22 cellular contexts compared by ENCODE assay signal in genomic region chr16:87823146-87823929, GRCh38. TPM values are rescaled to one million over a fixed set of nuclear protein-coding genes. Genes with fewer than 3 reads are reported as not detected.
DNase-seq lines count a peak whose midpoint lies in the region; FAIRE-seq and TF ChIP-seq lines count a peak whose summit lies in the region.
"Had no signal": no experiment of that assay in that cellular context is flagged by ENCODE, and none has a peak within 500 bp of the region (broad histone marks: within the 10 kb centered on the region; RNA-seq: fewer than 3 reads in every experiment).

No MANE protein-coding gene starts in this region.

- H3K36me3 ChIP-seq in BLaER1: no peaks in the 10 kb centered on the region
- H3K36me3 ChIP-seq in H1 (ENCODE audit: control insufficient read depth in 2 of 4, insufficient read depth in 4 of 4, low read length in 3 of 4): no peaks in the 10 kb centered on the region
- H3K36me3 ChIP-seq in neural progenitor cell: no peaks in the 10 kb centered on the region
- H3K36me3 ChIP-seq: left lung had no signal

- H3K9me3 ChIP-seq in BLaER1 (peaks cover 7% of the 10 kb centered on the region), H9 (ENCODE audit: control insufficient read depth, low read depth, low read length) (no peaks in the 10 kb centered on the region), H1 (ENCODE audit: insufficient read depth in 2 of 2, low read depth in 1 of 2, low read length in 1 of 2) (no peaks in the 10 kb centered on the region), neural progenitor cell (ENCODE audit: low read depth) (no peaks in the 10 kb centered on the region)
- H3K9me3 ChIP-seq: body of pancreas had no signal

- H3K9me3 Mint-ChIP-seq in H9 (peaks cover 1 to 5% of the 10 kb centered on the region in 2 experiments; a peak in 3 of 5 replicates), neural progenitor cell (peaks cover under 1% of the 10 kb centered on the region)
- H3K9me3 Mint-ChIP-seq: natural killer cell had no signal

- peaks cover 68 to 80% of the 10 kb centered on the region in 2 experiments for H3K4me1 Mint-ChIP-seq in H9
- peaks cover 51% of the 10 kb centered on the region for H3K4me1 Mint-ChIP-seq in neural progenitor cell
- H3K4me1 Mint-ChIP-seq: natural killer cell had no signal

- no peak overlapping the region for H2BK120ac ChIP-seq in H9 (ENCODE audit: low read depth, low read length, poor library complexity, severe bottlenecking)
- H2BK120ac ChIP-seq in H1 (replicated peaks; ENCODE audit: low read depth, low read length): no peak overlapping the region

- H4K8ac ChIP-seq in H9 (replicated peaks; ENCODE audit: insufficient read length, low read depth, low read length) (no peak overlapping the region), H1 (ENCODE audit: extremely low read depth, insufficient read depth, low read length) (no peak overlapping the region; the same call in 1 of the 2 replicates)

- H3K36me3 Mint-ChIP-seq in H9 (ENCODE audit: insufficient read depth in 1 of 3, low read depth in 3 of 3) (peaks cover 0 to 4% (median 0%) of the 10 kb centered on the region in 3 experiments; a peak in 2 of 7 replicates), neural progenitor cell (no peaks in the 10 kb centered on the region)
- H3K36me3 Mint-ChIP-seq: natural killer cell had no signal

- H3K4me1 ChIP-seq in BLaER1 (peaks cover 86% of the 10 kb centered on the region), H9 (ENCODE audit: insufficient read depth, low read length) (peaks cover 4% of the 10 kb centered on the region), H1 (replicated peaks in 1 of 4; ENCODE audit: control insufficient read depth in 3 of 4, insufficient read depth in 4 of 4, low read length in 3 of 4) (peaks cover 15 to 52% (median 41%) of the 10 kb centered on the region in 4 experiments), neural progenitor cell (peaks cover 61% of the 10 kb centered on the region)
- H3K4me1 ChIP-seq: body of pancreas, left lung had no signal

- DNase-seq in H9 (no peak), H1 (ENCODE audit: low read depth in 1 of 2, low spot score in 2 of 2) (no peak), neural progenitor cell (ENCODE audit: low spot score) (peak; percentile 52), germinal center (ENCODE audit: low spot score) (no peak), activated gamma-delta T cell (lab: John Stamatoyannopoulos, UW) (no peak), iPS-NIHi11 (ENCODE audit: low spot score) (no peak)
- DNase-seq: activated CD4-positive, CD25-positive, alpha-beta regulatory T cell treated with anti-CD3 and anti-CD28 coated beads, Interleukin-2, amount 50 U/mL, for 72 hours; AML-193; body of pancreas; head of caudate nucleus; midbrain; natural killer cell; NCI-H1092; NCI-H1930; NCI-H446; OCI-M1; Right ventricle myocardium superior had no signal

- H3K27ac Mint-ChIP-seq in H9 (peak overlapping the region in 2 of 3 experiments; percentile 57 to 82; a peak in 3 of 7 replicates), neural progenitor cell (peak overlapping the region; percentile 98)
- H3K27ac Mint-ChIP-seq: activated T-helper 1 cell treated with anti-CD3 and anti-CD28 coated beads, Interleukin-12 subunit alpha, Interleukin-12 subunit beta, Interleukin-2, Interleukin-4 antibody, amounts not matched to agents 30 ng/mL and 10 ng/mL and 1 ng/mL, durations not matched to agents 14 hours and 24 hours and 36 hours; natural killer cell had no signal

- H2BK15ac ChIP-seq in H9 (ENCODE audit: low read depth, low read length) (no peak overlapping the region), H1 (ENCODE audit: low read length) (0 out of 2 replicates have a peak overlapping the region, but pooled peaks have one; percentile 48)

- H3K14ac ChIP-seq in H9 (ENCODE audit: insufficient read depth, low read length): no peak overlapping the region
- H3K14ac ChIP-seq in H1 (ENCODE audit: insufficient read length): no peak overlapping the region

- H2BK20ac ChIP-seq in H9 (ENCODE audit: low read depth, low read length, poor library complexity, severe bottlenecking) (no peak overlapping the region), H1 (ENCODE audit: low read length) (peak overlapping the region; percentile 98)

- TF ChIP-seq POLR2A in H1 (IDR thresholded peaks at IDR 0.05; ENCODE audit: control extremely low read depth in 1 of 2, low read depth in 2 of 2, low read length in 2 of 2): no peak

- TF ChIP-seq CTCF in H9 (conservative IDR thresholded peaks at IDR 0.05) (no peak), H1 (IDR thresholded peaks at IDR 0.05; ENCODE audit: control extremely low read depth in 1 of 3, insufficient read depth in 1 of 3, low read depth in 1 of 3, low read length in 3 of 3) (no peak), neural progenitor cell (IDR thresholded peaks at IDR 0.05) (no peak)

- H3T11ph ChIP-seq in H9 (ENCODE audit: low read length): no peak overlapping the region

- H4K20me1 ChIP-seq in BLaER1 (peaks cover 2% of the 10 kb centered on the region), H9 (ENCODE audit: control insufficient read depth, insufficient read depth, insufficient read length) (no peaks in the 10 kb centered on the region), H1 (replicated peaks in 1 of 2; ENCODE audit: control insufficient read depth in 1 of 2, insufficient read depth in 2 of 2, low read length in 2 of 2) (no peaks in the 10 kb centered on the region), neural progenitor cell (ENCODE audit: low read depth) (peaks cover 13% of the 10 kb centered on the region)

- H3K4me3 Mint-ChIP-seq in H9 (no peak overlapping the region; a peak in 2 of 5 replicates), neural progenitor cell (peak overlapping the region; percentile 71)
- H3K4me3 Mint-ChIP-seq: activated T-helper 1 cell treated with anti-CD3 and anti-CD28 coated beads, Interleukin-12 subunit alpha, Interleukin-12 subunit beta, Interleukin-2, Interleukin-4 antibody, amounts not matched to agents 30 ng/mL and 10 ng/mL and 1 ng/mL, durations not matched to agents 14 hours and 24 hours and 36 hours; natural killer cell had no signal

- no peaks in the 10 kb centered on the region for H3K27me3 ChIP-seq in BLaER1
- no peaks in the 10 kb centered on the region for H3K27me3 ChIP-seq in H9 (ENCODE audit: insufficient read depth, low read length)
- no peaks in the 10 kb centered on the region for H3K27me3 ChIP-seq in H1 (replicated peaks in 1 of 4; ENCODE audit: control insufficient read depth in 3 of 4, extremely low read depth in 1 of 4, insufficient read depth in 3 of 4, low read length in 3 of 4)
- no peaks in the 10 kb centered on the region for H3K27me3 ChIP-seq in neural progenitor cell
- H3K27me3 ChIP-seq: body of pancreas had no signal

- CTCF ChIA-PET in H1 (lab: Charles Lee; ENCODE audit: partially characterized antibody): interaction anchor here (0.6 to 8.9 kb wide), 5 partner anchors 11 to 51 kb away, joined by 3 to 74 read pairs (median 7); no protein-coding TSS in a partner anchor

- no peaks in the 10 kb centered on the region for H3K79me1 ChIP-seq in H9 (ENCODE audit: insufficient read depth, low read depth, low read length, poor library complexity, severe bottlenecking)
- H3K79me1 ChIP-seq in H1 (ENCODE audit: low read depth, low read length): no peaks in the 10 kb centered on the region

- H3K4me2 ChIP-seq in BLaER1 (peak overlapping the region; percentile 81), H9 (ENCODE audit: insufficient read depth, insufficient read length, low read length) (no peak overlapping the region), H1 (ENCODE audit: insufficient read depth in 1 of 2, low read depth in 2 of 2, low read length in 2 of 2) (peak overlapping the region; percentile 2 to 7; a peak in 1 of 4 replicates), neural progenitor cell (peak overlapping the region; percentile 64)

- H3K18ac ChIP-seq in H9 (ENCODE audit: insufficient read length, low read depth, low read length): peak overlapping the region; percentile 48
- H3K18ac ChIP-seq in H1 (ENCODE audit: extremely low read depth, low read length): peak overlapping the region; percentile 71

- H3K9ac ChIP-seq in BLaER1 (no peak overlapping the region), H9 (ENCODE audit: extremely low read depth, insufficient read length, low read length) (no peak overlapping the region), H1 (replicated peaks in 1 of 4; ENCODE audit: extremely low read depth in 1 of 4, low read depth in 3 of 4, low read length in 3 of 4) (peak overlapping the region in 1 of 4 experiments; percentile 28; a peak in 1 of 7 replicates), neural progenitor cell (no peak overlapping the region)

- peak in 1 of 2 experiments; percentile 31; a peak in 1 of 3 replicates for TF ChIP-seq EP300 in H1 (IDR thresholded peaks at IDR 0.05; ENCODE audit: borderline replicate concordance in 1 of 2, low read depth in 2 of 2, low read length in 2 of 2)

- H4K5ac ChIP-seq in H9 (ENCODE audit: insufficient read length, low read depth, low read length) (no peak overlapping the region), H1 (ENCODE audit: insufficient read length, low read depth, low read length) (no peak overlapping the region)

- no peak overlapping the region for H2BK12ac ChIP-seq in H9 (ENCODE audit: insufficient read length, low read depth, low read length)
- peak overlapping the region; percentile 32; the same call in 1 of the 2 replicates for H2BK12ac ChIP-seq in H1 (ENCODE audit: low read depth, low read length)

- no peak overlapping the region for H3K23ac ChIP-seq in H9 (ENCODE audit: insufficient read length, low read depth, low read length)
- no peak overlapping the region for H3K23ac ChIP-seq in H1 (ENCODE audit: insufficient read length)

- H4K91ac ChIP-seq in H9 (ENCODE audit: insufficient read length, low read depth, low read length) (no peak overlapping the region), H1 (replicated peaks; ENCODE audit: insufficient read length, low read length) (no peak overlapping the region)

- no peak for FAIRE-seq in H1 (lab: Jason Lieb, UNC)
- FAIRE-seq: GM12878 had no signal

- H3K27ac ChIP-seq in BLaER1 (peak overlapping the region; percentile 37; the same call in 1 of the 2 replicates), H9 (ENCODE audit: insufficient read length, low read depth, low read length) (no peak overlapping the region), H1 (ENCODE audit: low read depth, low read length) (no peak overlapping the region), neural progenitor cell (no peak overlapping the region)
- H3K27ac ChIP-seq: body of pancreas, coronary artery, left lung had no signal

- H3K56ac ChIP-seq in H9 (ENCODE audit: insufficient read length, low read depth, low read length): no peak overlapping the region
- no peak overlapping the region for H3K56ac ChIP-seq in H1 (replicated peaks; ENCODE audit: insufficient read length, low read depth, low read length)

- POLR2A ChIA-PET in H1 (lab: Charles Lee; ENCODE audit: partially characterized antibody): interaction anchor here (0.7 to 12.6 kb wide), 14 partner anchors 9 to 51 kb away, joined by 3 to 117 read pairs (median 3); partner anchors contain the start of gene SLC7A5

- no CpG with 5 or more reads among the region's 25 CpGs for whole genome bisulfite sequencing in H9 (ENCODE audit: extremely low coverage, insufficient read length, low lambda C conversion rate)
- 88% methylated on average over 25 of the region's 25 CpGs; no CpG with 5 or more reads in 1 of the 2 experiments for WGBS in H1 (ENCODE audit: extremely low coverage in 1 of 2, insufficient coverage in 1 of 2, insufficient read length in 1 of 2, insufficient replicate concordance in 2 of 2, low coverage in 1 of 2, low lambda C conversion rate in 2 of 2, missing lambda C conversion rate in 1 of 2), 2 experiments

- H3K79me2 ChIP-seq in H9 (ENCODE audit: insufficient read depth, low read length) (no peaks in the 10 kb centered on the region), H1 (ENCODE audit: control insufficient read depth in 1 of 2, insufficient read depth in 2 of 2, low read length in 2 of 2) (no peaks in the 10 kb centered on the region), neural progenitor cell (ENCODE audit: low read depth) (no peaks in the 10 kb centered on the region)

- H2AFZ ChIP-seq in H9 (ENCODE audit: low read length) (no peak overlapping the region), H1 (ENCODE audit: low read length) (no peak overlapping the region), neural progenitor cell (replicated peaks) (no peak overlapping the region)

- no peak overlapping the region for H2BK5ac ChIP-seq in H9 (ENCODE audit: insufficient read length, low read length)
- H2BK5ac ChIP-seq in H1 (ENCODE audit: low read depth, low read length): peak overlapping the region; percentile 14; the same call in 1 of the 2 replicates

- no peak overlapping the region for H3K4ac ChIP-seq in H9 (ENCODE audit: low read depth, low read length)
- no peak overlapping the region for H3K4ac ChIP-seq in H1 (replicated peaks; ENCODE audit: insufficient read length, low read depth, low read length)

- TF ChIP-seq RAD21 in H1 (IDR thresholded peaks at IDR 0.05 in 1 of 2, conservative IDR thresholded peaks at IDR 0.05 in 1 of 2; ENCODE audit: low read depth in 2 of 2, low read length in 2 of 2): no peak

- H2AK5ac ChIP-seq in H9 (ENCODE audit: insufficient read length, low read length): no peak overlapping the region
- H2AK5ac ChIP-seq in H1 (ENCODE audit: low read depth, low read length): peak overlapping the region; percentile 7; the same call in 1 of the 2 replicates

- peaks cover 28% of the 10 kb centered on the region for H3F3A ChIP-seq in neural progenitor cell (ENCODE audit: low read depth)

- H3K23me2 ChIP-seq in H9 (ENCODE audit: insufficient read length, low read depth, low read length, poor library complexity, severe bottlenecking): no peaks in the 10 kb centered on the region
- H3K23me2 ChIP-seq in H1 (ENCODE audit: low read depth, low read length): no peaks in the 10 kb centered on the region

- H3K4me3 ChIP-seq in BLaER1 (no peak overlapping the region), H1 (ENCODE audit: extremely low read depth in 1 of 4, insufficient read depth in 2 of 4, low read depth in 3 of 4, low read length in 4 of 4) (no peak overlapping the region), neural progenitor cell (peak overlapping the region; percentile 4)
- H3K4me3 ChIP-seq: body of pancreas, coronary artery, GM12878, left lung had no signal

- peaks cover 7% of the 10 kb centered on the region; the same call in 1 of the 2 replicates for H3K27me3 Mint-ChIP-seq in H9 (ENCODE audit: low read depth)
- H3K27me3 Mint-ChIP-seq in neural progenitor cell (ENCODE audit: insufficient read depth, low read depth): peaks cover 11% of the 10 kb centered on the region

RNA-seq across cellular contexts. Expression of gene SLC7A5, which starts 46.0 kb away (rescaled TPM):
- 217 TPM in 2 replicates for total RNA-seq in H9 (2021)
- total RNA-seq in H1 (2021; fragmentation: NEBNext Ultra II Directional; extraction: Animal tissue kit (Norgen Biotek cat#: 25700)): 327 and 341 TPM in 2 replicates
- polyA plus RNA-seq in H1 (2011; rRNA removed): 68.2 and 161 TPM in 2 replicates
- 65.1 TPM for polyA plus RNA-seq in H1 (2011; cell fraction: cytosol; rRNA removed)
- 122 TPM for polyA plus RNA-seq in H1 (2011; cell fraction: nucleus; rRNA removed)
- 126 to 176 TPM (median 151 TPM) in 4 replicates for polyA plus RNA-seq in H1 (2012, experiment 1 of 2)
- polyA plus RNA-seq in H1 (2012, experiment 2 of 2): 202 TPM
- polyA plus RNA-seq in H1 (2013, experiment 1 of 2): 316 TPM
- 381 TPM for polyA plus RNA-seq in H1 (2013, experiment 2 of 2)
- polyA minus RNA-seq in H1 (2011; rRNA and poly(A)+ RNA removed): 34.4 and 63.7 TPM in 2 replicates
- polyA minus RNA-seq in H1 (2011; cell fraction: cytosol; rRNA and poly(A)+ RNA removed): 84.2 TPM
- 42.4 TPM for polyA minus RNA-seq in H1 (2011; cell fraction: nucleus; rRNA and poly(A)+ RNA removed)
- total RNA-seq in neural progenitor cell (ENCODE audit: low replicate concordance): 2.8 and 8.8 TPM in 2 replicates

RNA-seq across cellular contexts. Expression of gene KLHDC4, which starts 57.6 kb away (rescaled TPM):
- 74.5 and 76.2 TPM in 2 replicates for total RNA-seq in H9 (2021)
- 55.6 and 63.9 TPM in 2 replicates for total RNA-seq in H1 (2021; fragmentation: NEBNext Ultra II Directional; extraction: Animal tissue kit (Norgen Biotek cat#: 25700))
- polyA plus RNA-seq in H1 (2011; rRNA removed): 23.7 and 39.0 TPM in 2 replicates
- polyA plus RNA-seq in H1 (2011; cell fraction: cytosol; rRNA removed): 37.2 TPM
- polyA plus RNA-seq in H1 (2011; cell fraction: nucleus; rRNA removed): 86.9 TPM
- polyA plus RNA-seq in H1 (2012, experiment 1 of 2): 36.8 to 50.9 TPM (median 49.8 TPM) in 4 replicates
- polyA plus RNA-seq in H1 (2012, experiment 2 of 2): 28.4 TPM
- polyA plus RNA-seq in H1 (2013, experiment 1 of 2): 29.3 TPM
- 27.4 TPM for polyA plus RNA-seq in H1 (2013, experiment 2 of 2)
- polyA minus RNA-seq in H1 (2011; rRNA and poly(A)+ RNA removed): 26.5 and 30.9 TPM in 2 replicates
- polyA minus RNA-seq in H1 (2011; cell fraction: cytosol; rRNA and poly(A)+ RNA removed): 18.6 TPM
- 57.3 TPM for polyA minus RNA-seq in H1 (2011; cell fraction: nucleus; rRNA and poly(A)+ RNA removed)
- 19.2 and 30.5 TPM in 2 replicates for total RNA-seq in neural progenitor cell (ENCODE audit: low replicate concordance)

Comparison
In these comparisons a context has a peak if more than half of its experiments do, and no peak if none do; other contexts are left out.
1. RNA of gene SLC7A5, which starts 46.0 kb away (total RNA-seq): 327 to 341 TPM in H1 and 217 TPM in H9; 2.8 to 8.8 TPM in neural progenitor cell; every median in the first group is over 10 times any median in the second.